ENCODE assay signal across 18 cellular contexts in the genomic region with DNA sequence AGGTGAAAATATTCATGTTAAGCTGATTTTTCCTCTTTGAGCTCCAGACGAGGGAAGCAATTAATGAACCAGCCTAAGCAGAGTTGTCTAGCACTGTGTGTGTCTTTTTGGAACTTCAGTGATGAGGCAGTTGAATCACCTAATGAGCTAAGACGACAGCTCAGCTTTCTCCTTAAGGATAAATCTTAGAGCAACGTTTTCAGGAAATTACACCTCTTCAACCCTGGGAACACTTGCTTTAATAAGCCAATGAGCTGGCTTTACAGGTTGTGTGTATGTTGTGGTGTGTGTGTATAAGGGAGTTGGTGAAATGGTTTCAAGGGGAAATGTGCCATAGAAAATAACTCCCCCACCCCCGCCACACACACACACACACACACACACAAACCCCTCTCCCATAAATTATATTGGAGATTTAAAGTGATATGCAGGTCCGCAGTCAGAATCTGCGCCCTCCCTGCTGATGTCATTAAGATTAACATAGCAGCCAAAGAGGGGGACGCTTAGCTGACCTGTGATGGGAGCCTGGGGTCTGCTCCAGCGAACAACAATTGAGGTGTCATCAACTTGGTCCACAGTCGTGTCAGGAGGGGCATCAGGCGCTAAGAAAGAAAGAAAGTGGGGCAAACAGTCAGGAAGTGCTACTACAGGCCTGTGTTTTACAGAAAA.
"Had no signal": no experiment of that assay in that cellular context is flagged by ENCODE, and none has a peak within 500 bp of the region (broad histone marks: within the 10 kb centered on the region; RNA-seq: fewer than 3 reads in every experiment).

No MANE protein-coding gene starts in this region.

- H3K36me3 ChIP-seq: neutrophil had no signal

- H3K9me3 Mint-ChIP-seq: activated CD4-positive, alpha-beta memory T cell treated with anti-CD3 and anti-CD28 coated beads for 36 hours; activated naive CD4-positive, alpha-beta T cell treated with anti-CD3 and anti-CD28 coated beads, Interleukin-2, amount 50 U/mL, for 72 hours; activated T-helper 1 cell treated with anti-CD3 and anti-CD28 coated beads, Interleukin-12 subunit alpha, Interleukin-12 subunit beta, Interleukin-2, Interleukin-4 antibody, amounts not matched to agents 30 ng/mL and 10 ng/mL and 1 ng/mL, durations not matched to agents 14 hours and 24 hours and 36 hours; endodermal cell; memory B cell had no signal

- H3K4me3 Mint-ChIP-seq: activated CD4-positive, alpha-beta memory T cell treated with anti-CD3 and anti-CD28 coated beads for 36 hours; activated T-helper 1 cell treated with anti-CD3 and anti-CD28 coated beads, Interleukin-12 subunit alpha, Interleukin-12 subunit beta, Interleukin-2, Interleukin-4 antibody, amounts not matched to agents 30 ng/mL and 10 ng/mL and 1 ng/mL, durations not matched to agents 14 hours and 24 hours and 36 hours; endodermal cell; memory B cell; naive thymus-derived CD8-positive, alpha-beta T cell; T-helper 17 cell had no signal

- H3K27me3 ChIP-seq: hepatocyte, tibial nerve had no signal

- H2AFZ ChIP-seq: hepatocyte had no signal

- H3K4me2 ChIP-seq: hepatocyte had no signal

- H3K27ac Mint-ChIP-seq: activated CD4-positive, alpha-beta memory T cell treated with anti-CD3 and anti-CD28 coated beads for 36 hours; activated naive CD4-positive, alpha-beta T cell treated with anti-CD3 and anti-CD28 coated beads, Interleukin-2, amount 50 U/mL, for 72 hours; activated T-helper 1 cell treated with anti-CD3 and anti-CD28 coated beads, Interleukin-12 subunit alpha, Interleukin-12 subunit beta, Interleukin-2, Interleukin-4 antibody, amounts not matched to agents 30 ng/mL and 10 ng/mL and 1 ng/mL, durations not matched to agents 14 hours and 24 hours and 36 hours; endodermal cell; memory B cell; naive thymus-derived CD8-positive, alpha-beta T cell; T-helper 17 cell had no signal

- DNase-seq: activated CD4-positive, alpha-beta memory T cell treated with anti-CD3 and anti-CD28 coated beads for 36 hours; activated gamma-delta T cell treated with Interleukin-2 at 50 U/mL for 16 hours; activated T-cell treated with anti-CD3 and anti-CD28 coated beads for 4 hours; endodermal cell; naive thymus-derived CD8-positive, alpha-beta T cell; stimulated activated CD4-positive, alpha-beta T cell treated with anti-CD3 and anti-CD28 coated beads, Interleukin-12 subunit alpha, Interleukin-12 subunit beta, amount 100 ng/mL, for 4 hours; stimulated activated CD4-positive, alpha-beta T cell treated with anti-CD3 and anti-CD28 coated beads, Interleukin-1b, Interleukin-23, amount 100 ng/mL, for 48 hours; stimulated activated CD8-positive, alpha-beta memory T cell treated with anti-CD3 and anti-CD28 coated beads, Interleukin-4, amount 100 ng/mL, for 48 hours; stimulated activated naive CD4-positive, alpha-beta T cell; T-helper 17 cell had no signal

- H3K36me3 Mint-ChIP-seq: activated CD4-positive, alpha-beta memory T cell treated with anti-CD3 and anti-CD28 coated beads for 36 hours; activated naive CD4-positive, alpha-beta T cell treated with anti-CD3 and anti-CD28 coated beads, Interleukin-2, amount 50 U/mL, for 72 hours; memory B cell; naive thymus-derived CD8-positive, alpha-beta T cell had no signal

- H3K4me1 Mint-ChIP-seq: memory B cell; naive thymus-derived CD8-positive, alpha-beta T cell; T-helper 17 cell had no signal

- H3K4me3 ChIP-seq: hepatocyte, tibial nerve had no signal

- H3K9me3 ChIP-seq: neutrophil, tibial nerve had no signal

- FAIRE-seq: colon, urothelium cell line had no signal

- H3K27ac ChIP-seq: hepatocyte, neutrophil, tibial nerve had no signal

- ATAC-seq: activated naive CD4-positive, alpha-beta T cell treated with anti-CD3 and anti-CD28 coated beads, Interleukin-2, amount 50 U/mL, for 72 hours; naive thymus-derived CD8-positive, alpha-beta T cell; T-helper 17 cell had no signal
